18 cellular contexts compared by ENCODE assay signal in the genomic region with DNA sequence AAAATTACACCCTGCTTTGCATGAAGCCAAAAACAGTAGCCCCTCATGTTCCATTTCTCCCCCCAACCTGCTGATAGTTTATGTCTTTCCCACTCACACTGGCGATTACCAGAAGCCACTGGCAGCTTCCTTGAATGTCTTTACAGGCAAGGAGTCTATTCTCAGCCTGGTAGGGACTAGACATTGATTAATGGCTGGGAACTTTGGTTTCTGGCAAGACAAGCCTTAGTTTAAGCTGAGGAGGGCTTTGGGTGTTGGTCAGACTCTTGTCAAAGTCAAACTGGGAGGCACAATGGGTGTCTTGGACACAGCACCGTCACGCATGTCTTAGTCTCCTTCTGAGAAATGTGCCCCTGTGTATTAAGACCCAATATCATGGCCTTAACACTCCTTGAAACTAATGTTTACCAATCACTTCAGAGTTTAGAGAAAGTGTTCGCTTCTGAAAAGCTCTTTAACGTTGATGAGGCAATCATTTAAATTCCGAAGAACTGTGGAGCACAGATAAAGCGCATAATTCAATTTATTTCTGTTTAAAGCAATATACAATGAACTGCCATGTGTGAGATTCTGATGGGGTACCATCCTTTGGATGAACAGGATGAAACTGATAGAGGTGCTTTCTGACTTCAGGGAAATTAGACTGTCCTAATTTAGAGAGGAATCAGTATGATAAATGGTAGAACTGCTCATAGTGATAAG.
"Had no signal": no experiment of that assay in that cellular context is flagged by ENCODE, and none has a peak within 500 bp of the region (broad histone marks: within the 10 kb centered on the region; RNA-seq: fewer than 3 reads in every experiment).

No MANE protein-coding gene starts in this region.

- H3K27ac ChIP-seq: ascending aorta, cardiac muscle cell, ovary, right lobe of liver, testis had no signal

- ATAC-seq: activated CD4-positive, CD25-positive, alpha-beta regulatory T cell treated with anti-CD3 and anti-CD28 coated beads, Interleukin-2, amount 50 U/mL, for 24 hours; activated T-cell treated with anti-CD3 and anti-CD28 coated beads, Interleukin-2, amount 50 U/mL, for 72 hours; effector memory CD8-positive, alpha-beta T cell; left lobe of liver; stimulated activated memory B cell treated with anti-CD40 and anti-IgM and Interleukin-4, amounts not matched to agents 10 μg/mL and 1 μg/mL and 100 μg/mL, for 72 hours had no signal

- H3K4me3 Mint-ChIP-seq: activated T-cell treated with anti-CD3 and anti-CD28 coated beads, Interleukin-2, amount 50 U/mL, for 72 hours; effector memory CD8-positive, alpha-beta T cell; stimulated activated memory B cell treated with anti-CD40 and anti-IgM and Interleukin-4, amounts not matched to agents 10 μg/mL and 1 μg/mL and 100 μg/mL, for 72 hours; T-helper 1 cell treated with Interleukin-12 subunit alpha and Interleukin-12 subunit beta and Interleukin-4 antibody, amounts not matched to agents 30 μg/mL and 1 μg/mL, for 36 hours had no signal

- H3K9me3 Mint-ChIP-seq: effector memory CD8-positive, alpha-beta T cell; stimulated activated memory B cell treated with anti-CD40 and anti-IgM and Interleukin-4, amounts not matched to agents 10 μg/mL and 1 μg/mL and 100 μg/mL, for 72 hours; T-helper 1 cell treated with Interleukin-12 subunit alpha and Interleukin-12 subunit beta and Interleukin-4 antibody, amounts not matched to agents 30 μg/mL and 1 μg/mL, for 36 hours had no signal

- H3K36me3 ChIP-seq: ascending aorta, cardiac muscle cell, ovary, right lobe of liver had no signal

- H3K4me1 ChIP-seq: ascending aorta, right lobe of liver, testis had no signal

- H3K27me3 Mint-ChIP-seq: naive B cell; stimulated activated memory B cell treated with anti-CD40 and anti-IgM and Interleukin-4, amounts not matched to agents 10 μg/mL and 1 μg/mL and 100 μg/mL, for 72 hours had no signal

- DNase-seq: activated CD8-positive, alpha-beta memory T cell treated with anti-CD3 and anti-CD28 coated beads for 24 hours; activated CD8-positive, alpha-beta memory T cell treated with anti-CD3 and anti-CD28 coated beads, Interleukin-2, amount 50 U/mL, for 48 hours; activated effector memory CD4-positive, alpha-beta T cell treated with anti-CD3 and anti-CD28 coated beads, Interleukin-2, amount 50 U/mL, for 16 hours; activated naive CD4-positive, alpha-beta T cell treated with anti-CD3 and anti-CD28 coated beads, Interleukin-2, amount 50 U/mL, for 16 hours; activated T-cell treated with anti-CD3 and anti-CD28 coated beads, Interleukin-2, amount 50 U/mL, for 72 hours; effector memory CD8-positive, alpha-beta T cell; kidney; naive B cell; ovary; right lobe of liver; stimulated activated CD4-positive, alpha-beta T cell treated with anti-CD3 and anti-CD28 coated beads, Interleukin-4, amount 100 ng/mL, for 4 hours; testis had no signal

- H3K36me3 Mint-ChIP-seq: naive B cell; stimulated activated memory B cell treated with anti-CD40 and anti-IgM and Interleukin-4, amounts not matched to agents 10 μg/mL and 1 μg/mL and 100 μg/mL, for 72 hours had no signal

- H3K9me3 ChIP-seq: ascending aorta, ovary, right lobe of liver, testis had no signal

- H3K4me3 ChIP-seq: ascending aorta, cardiac muscle cell, ovary, right lobe of liver, testis had no signal

- H3K27me3 ChIP-seq: ascending aorta, cardiac muscle cell, ovary, right lobe of liver, testis had no signal

- H3K27ac Mint-ChIP-seq: activated T-cell treated with anti-CD3 and anti-CD28 coated beads, Interleukin-2, amount 50 U/mL, for 72 hours; effector memory CD8-positive, alpha-beta T cell; naive B cell; T-helper 1 cell treated with Interleukin-12 subunit alpha and Interleukin-12 subunit beta and Interleukin-4 antibody, amounts not matched to agents 30 μg/mL and 1 μg/mL, for 36 hours had no signal
